In the genomic region with DNA sequence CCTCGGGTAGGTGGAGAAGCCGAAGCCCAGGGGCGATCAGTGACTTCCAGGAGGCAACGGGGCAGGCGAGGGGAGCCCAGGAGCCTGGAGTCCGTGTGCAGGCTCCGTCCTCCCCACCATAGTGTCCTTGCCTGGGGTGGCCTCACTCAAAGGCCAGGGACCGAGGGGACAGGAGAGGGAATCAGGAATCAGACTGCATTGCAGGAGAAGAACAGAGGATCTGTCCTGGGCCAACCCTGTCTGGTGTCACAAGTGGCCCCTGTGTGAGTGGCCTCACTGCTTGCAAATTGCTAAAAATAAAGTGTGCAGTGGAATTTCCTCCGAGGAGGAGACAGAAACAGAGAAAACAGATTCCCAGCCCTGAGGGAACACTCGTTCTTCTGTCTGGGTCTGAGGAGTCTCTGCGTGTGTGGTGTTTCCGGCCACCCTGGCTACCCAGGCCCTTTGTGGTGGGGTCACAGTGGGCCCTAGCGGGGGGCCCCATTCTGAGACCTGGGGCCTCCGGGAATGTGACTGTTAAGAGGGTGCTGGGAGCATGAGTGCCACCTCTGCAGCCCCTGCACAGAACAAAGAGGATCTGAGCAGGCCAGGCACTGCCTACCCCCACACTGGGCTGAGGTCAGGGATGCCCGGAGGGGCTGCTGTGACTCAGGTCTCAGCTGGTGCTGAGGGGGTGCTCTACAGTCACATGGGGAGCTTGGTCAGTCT, we compare ENCODE assay signal across 10 cellular contexts. TPM values are rescaled to one million over a fixed set of nuclear protein-coding genes. Genes with fewer than 3 reads are reported as not detected.
DNase-seq lines count a peak whose midpoint lies in the region; ATAC-seq and TF ChIP-seq lines count a peak whose summit lies in the region.
"Had no signal": no experiment of that assay in that cellular context is flagged by ENCODE, and none has a peak within 500 bp of the region (broad histone marks: within the 10 kb centered on the region; RNA-seq: fewer than 3 reads in every experiment).

No MANE protein-coding gene starts in this region.

- no peaks in the 10 kb centered on the region for H3K9me3 ChIP-seq in prostate gland

- no peaks in the 10 kb centered on the region for H3K9me3 Mint-ChIP-seq in activated CD4-positive, alpha-beta memory T cell treated with anti-CD3 and anti-CD28 coated beads for 36 hours

- H3K36me3 Mint-ChIP-seq in activated CD4-positive, alpha-beta memory T cell treated with anti-CD3 and anti-CD28 coated beads for 36 hours, result peaks cover 87% of the 10 kb centered on the region

- TF ChIP-seq CTCF in prostate gland (IDR thresholded peaks at IDR 0.05), result no peak
- no peak for TF ChIP-seq CTCF in GM13976 (IDR thresholded peaks at IDR 0.05; ENCODE audit: borderline replicate concordance, control extremely low read depth, extremely low read depth, insufficient read depth, missing control alignments)

- peak overlapping the region; percentile 97 for H3K27ac Mint-ChIP-seq in activated CD4-positive, alpha-beta memory T cell treated with anti-CD3 and anti-CD28 coated beads for 36 hours
- H3K27ac Mint-ChIP-seq: GM23338 had no signal

- no peaks in the 10 kb centered on the region for H3K27me3 ChIP-seq in prostate gland (replicated peaks; ENCODE audit: insufficient read depth)

- 73% methylated on average over 15 of the region's 15 CpGs for WGBS in prostate gland

- no peaks in the 10 kb centered on the region for H3K4me1 ChIP-seq in prostate gland (replicated peaks)

- peaks cover 70% of the 10 kb centered on the region for H3K4me1 Mint-ChIP-seq in activated CD4-positive, alpha-beta memory T cell treated with anti-CD3 and anti-CD28 coated beads for 36 hours (ENCODE audit: low read depth)

- H3K36me3 ChIP-seq in prostate gland, result no peaks in the 10 kb centered on the region

- ATAC-seq in HG02759 (IDR thresholded peaks at IDR 0.05; ENCODE audit: unreplicated experiment), result no peak
- ATAC-seq: GM23338 had no signal

- no peak for TF ChIP-seq POLR2A in prostate gland (IDR thresholded peaks at IDR 0.05)

- no peaks in the 10 kb centered on the region for H3K27me3 Mint-ChIP-seq in activated CD4-positive, alpha-beta memory T cell treated with anti-CD3 and anti-CD28 coated beads for 36 hours

- POLR2A ChIA-PET in activated CD4-positive, alpha-beta memory T cell treated with anti-CD3 and anti-CD28 coated beads for 36 hours (lab: Charles Lee), result interaction anchor here (7.4 to 11.5 kb wide), 2 partner anchors 10 to 15 kb away, joined by 124 to 237 read pairs; no protein-coding TSS in a partner anchor

- intact Hi-C loops in activated CD4-positive, alpha-beta memory T cell treated with anti-CD3 and anti-CD28 coated beads for 36 hours (cut with micrococcal nuclease), result no loop called here
- intact Hi-C loops in prostate gland (cut with DNase I), result no loop called here

- H3K27ac ChIP-seq in prostate gland, result peak overlapping the region; percentile 49 to 57

- peak; percentile 87 for DNase-seq in EH (ENCODE audit: low read depth)
- no peak for DNase-seq in activated CD4-positive, alpha-beta memory T cell treated with anti-CD3 and anti-CD28 coated beads for 36 hours
- DNase-seq in fibroblast of gingiva (ENCODE audit: low read depth), result peak; percentile 43
- DNase-seq in prostate gland (ENCODE audit: low spot score), result no peak
- no peak for DNase-seq in cortex of kidney (lab: John Stamatoyannopoulos, UW)
- no peak for DNase-seq in GM13976 (ENCODE audit: low spot score)
- no peak for DNase-seq in activated gamma-delta T cell treated with Interleukin-2 at 50 U/mL for 16 hours
- DNase-seq: SHP77 treated with DMSO at 0.1 percent for 48 hours had no signal

- H3K4me3 Mint-ChIP-seq in activated CD4-positive, alpha-beta memory T cell treated with anti-CD3 and anti-CD28 coated beads for 36 hours, result peak overlapping the region; percentile 80
- H3K4me3 Mint-ChIP-seq: GM23338 had no signal

- in situ Hi-C loops in GM13976 (cut with MboI; ENCODE audit: low sequenced_read_pairs, unreplicated experiment), result no loop called here

- CTCF ChIA-PET in activated CD4-positive, alpha-beta memory T cell treated with anti-CD3 and anti-CD28 coated beads for 36 hours (lab: Charles Lee), result interaction anchor here (1.0 to 8.8 kb wide), 6 partner anchors 16 to 165 kb away, joined by 3 to 76 read pairs (median 4); no protein-coding TSS in a partner anchor

- no peak overlapping the region for H3K4me3 ChIP-seq in prostate gland
- H3K4me3 ChIP-seq: GM23338 had no signal

RNA-seq across cellular contexts. Expression of a gene that starts 7.5 kb away (rescaled TPM):
- 100 to 1,000 TPM; 124 TPM for total RNA-seq in activated CD4-positive, alpha-beta memory T cell treated with anti-CD3 and anti-CD28 coated beads for 36 hours
- 1 to 10 TPM; 3.1 to 6.9 TPM for total RNA-seq in prostate gland

RNA-seq across cellular contexts. Expression of a gene that starts 42.1 kb away (rescaled TPM):
- 100 to 1,000 TPM; 183 to 189 TPM for total RNA-seq in activated CD4-positive, alpha-beta memory T cell treated with anti-CD3 and anti-CD28 coated beads for 36 hours
- total RNA-seq in prostate gland, result 10 to 100 TPM; 19.9 to 37.6 TPM

Comparison
In these comparisons a context has a peak if more than half of its experiments do, and no peak if none do; other contexts are left out.
1. DNase-seq: peak in EH (single experiment) and fibroblast of gingiva (single experiment); none in activated CD4-positive, alpha-beta memory T cell treated with anti-CD3 and anti-CD28 coated beads for 36 hours (single experiment), prostate gland (single experiment), cortex of kidney (single experiment), GM13976 (single experiment) and activated gamma-delta T cell treated with Interleukin-2 at 50 U/mL for 16 hours (single experiment).
2. RNA of a gene that starts 7.5 kb away (total RNA-seq): 124 TPM in activated CD4-positive, alpha-beta memory T cell treated with anti-CD3 and anti-CD28 coated beads for 36 hours; 3.1 to 6.9 TPM in prostate gland; every median in the first group is over 10 times any median in the second.
3. RNA of a gene that starts 42.1 kb away (total RNA-seq): 183 to 189 TPM in activated CD4-positive, alpha-beta memory T cell treated with anti-CD3 and anti-CD28 coated beads for 36 hours; 19.9 to 37.6 TPM in prostate gland; every median in the first group is over 4 times any median in the second.